In the genomic region with DNA sequence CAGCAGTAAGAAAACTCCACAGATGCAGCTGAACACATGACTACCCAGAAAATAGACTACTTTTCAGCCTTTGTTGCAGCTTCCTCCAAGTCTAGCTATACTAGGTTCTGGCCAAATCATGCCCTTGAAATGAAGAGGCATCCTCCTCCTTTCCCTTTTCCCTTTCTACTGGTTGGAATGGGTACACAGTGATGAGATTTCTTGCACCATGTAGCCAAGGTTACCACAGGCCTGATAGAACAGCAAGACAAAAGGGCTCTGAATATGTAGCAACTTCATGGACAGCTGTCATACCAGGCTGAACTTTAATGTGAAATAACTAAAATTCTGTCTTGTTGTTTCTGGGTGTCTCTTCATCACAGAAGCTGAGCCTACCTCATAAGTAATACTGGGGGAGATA, we compare ENCODE assay signal across 14 cellular contexts.
A peak's percentile ranks its signal among the peaks of the same experiment; 100 is the strongest.
DNase-seq lines count a peak whose midpoint lies in the region; TF ChIP-seq lines count a peak whose summit lies in the region.
"Had no signal": no experiment of that assay in that cellular context is flagged by ENCODE, and none has a peak within 500 bp of the region (broad histone marks: within the 10 kb centered on the region; RNA-seq: fewer than 3 reads in every experiment).

No MANE protein-coding gene starts in this region.

- no peaks in the 10 kb centered on the region for H3K4me1 ChIP-seq in testis
- H3K4me1 ChIP-seq: A549, BE2C, Caco-2, HAP-1 had no signal

- no peak for TF ChIP-seq POLR2A in testis (IDR thresholded peaks at IDR 0.05)

- H3K4me3 ChIP-seq in testis, result no peak overlapping the region
- H3K4me3 ChIP-seq: A549, HAP-1 had no signal

- H3K27ac ChIP-seq in testis, result peak overlapping the region in 1 of 2 donors; percentile 17
- H3K27ac ChIP-seq: A549, C4-2B had no signal

- no peaks in the 10 kb centered on the region for H3K9me3 ChIP-seq in testis
- H3K9me3 ChIP-seq: A549, BE2C, Caco-2, HAP-1 had no signal

- no peak for TF ChIP-seq CTCF in testis (IDR thresholded peaks at IDR 0.05)

- intact Hi-C loops in testis (cut with DNase I; ENCODE audit: low total_unique reads), result no loop called here

- DNase-seq in CD1c-positive myeloid dendritic cell (ENCODE audit: extremely low spot score) (peak; percentile 4), LHCN-M2 (ENCODE audit: low read depth) (peak; percentile 25), amniotic epithelial cell (ENCODE audit: low read depth) (peak; percentile 32), testis (peak; percentile 18), activated gamma-delta T cell (lab: John Stamatoyannopoulos, UW) (no peak)
- DNase-seq in stimulated activated CD8-positive, alpha-beta memory T cell treated with anti-CD3 and anti-CD28 coated beads, Interleukin-4, amount 100 ng/mL, for 48 hours, result no peak
- DNase-seq: BE2C; Caco-2; CD8-positive, alpha-beta memory T cell; DND-41; GDM1 had no signal

- no peaks in the 10 kb centered on the region for H3K36me3 ChIP-seq in testis (ENCODE audit: low read depth, missing control alignments)
- H3K36me3 ChIP-seq: BE2C, HAP-1 had no signal

- no peaks in the 10 kb centered on the region for H3K27me3 ChIP-seq in testis
- H3K27me3 ChIP-seq: BE2C had no signal

Comparison
In these comparisons a context has a peak if more than half of its experiments do, and no peak if none do; other contexts are left out.
1. DNase-seq: peak in CD1c-positive myeloid dendritic cell (single experiment), LHCN-M2 (single experiment), amniotic epithelial cell (single experiment) and testis (single experiment); none in stimulated activated CD8-positive, alpha-beta memory T cell treated with anti-CD3 and anti-CD28 coated beads, Interleukin-4, amount 100 ng/mL, for 48 hours (single experiment) and activated gamma-delta T cell (single experiment).